Comparison of ENCODE assay signal across 8 cellular contexts in the genomic region with DNA sequence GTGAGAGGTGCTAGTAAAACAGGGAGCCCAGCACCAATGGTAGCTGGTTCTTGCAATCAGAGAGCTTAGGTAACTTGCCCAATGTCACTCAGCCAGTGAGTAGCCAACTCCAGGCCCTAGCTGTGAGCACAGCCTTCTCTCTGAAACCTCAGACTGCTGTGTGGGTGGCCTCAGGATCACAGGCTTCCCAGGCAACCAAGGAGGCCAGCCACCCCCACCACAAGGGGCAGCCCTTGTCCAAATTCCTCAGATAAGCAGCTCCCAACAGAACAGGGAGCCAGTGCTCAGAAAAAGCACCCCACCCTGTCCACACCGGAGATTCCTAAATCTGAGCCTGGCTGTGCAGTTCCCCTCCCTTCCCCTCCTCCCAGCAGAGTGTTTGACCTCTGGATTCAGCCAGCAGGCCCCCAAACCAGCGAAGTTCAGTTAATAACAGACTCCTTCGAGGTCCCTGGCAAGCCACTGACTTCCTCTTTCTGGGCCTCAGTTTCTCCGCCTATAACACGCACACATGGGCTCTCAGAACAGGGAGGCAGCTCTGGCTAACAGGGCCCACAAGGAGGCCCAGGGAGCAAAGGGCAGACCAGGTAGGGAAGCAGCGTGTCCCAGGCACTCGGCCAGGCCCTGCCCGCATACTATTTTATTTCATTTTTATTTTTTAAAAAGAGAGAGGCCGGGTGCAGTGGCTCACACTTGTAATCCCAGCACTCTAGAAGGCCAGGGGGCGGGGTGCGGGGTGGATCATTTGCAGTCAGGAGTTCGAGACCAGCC. TPM values are rescaled to one million over a fixed set of nuclear protein-coding genes. Genes with fewer than 3 reads are reported as not detected.
DNase-seq lines count a peak whose midpoint lies in the region; ATAC-seq, FAIRE-seq and TF ChIP-seq lines count a peak whose summit lies in the region.

No MANE protein-coding gene starts in this region.

- H3K4me3 ChIP-seq in fibroblast of the aortic adventitia (ENCODE audit: low read depth, low read length) (peak overlapping the region; percentile 86), pancreas (peak overlapping the region in 3 of 4 donors; percentile 9 to 84 (median 69))

- 8 to 17% methylated on average over 12 of the region's 12 CpGs for WGBS in pancreas, 2 donors

- H3K27ac ChIP-seq in VCaP (peak overlapping the region; percentile 100), pancreas (peak overlapping the region; percentile 73 to 82 (median 80))

- TF ChIP-seq CTCF in VCaP (conservative IDR thresholded peaks at IDR 0.05) (peak; percentile 20; the same call in 1 of the 2 replicates), fibroblast of the aortic adventitia (IDR thresholded peaks at IDR 0.05; ENCODE audit: insufficient read depth, low read length) (peak; percentile 29), pancreas (IDR thresholded peaks at IDR 0.05) (no peak)

- ATAC-seq in pancreas = peak in 1 of 4 donors; percentile 1
- ATAC-seq in GM21447 (IDR thresholded peaks at IDR 0.05; ENCODE audit: unreplicated experiment) = no peak
- no peak for ATAC-seq in GM21381 (IDR thresholded peaks at IDR 0.05; ENCODE audit: unreplicated experiment)

- no peak for FAIRE-seq in pancreas (lab: Jason Lieb, UNC)

- H3K9me3 ChIP-seq in pancreas = no peaks in the 10 kb centered on the region

- H3K27me3 ChIP-seq in pancreas = no peaks in the 10 kb centered on the region

- no peaks in the 10 kb centered on the region for H3K36me3 ChIP-seq in pancreas

- H3K4me1 ChIP-seq in pancreas = peaks cover 51 to 59% (median 52%) of the 10 kb centered on the region in 3 donors

- peak; percentile 33 for DNase-seq in stimulated activated CD4-positive, alpha-beta T cell treated with anti-CD3 and anti-CD28 coated beads, Interleukin-4, amount 100 ng/mL, for 24 hours
- DNase-seq in stimulated activated CD4-positive, alpha-beta T cell treated with anti-CD3 and anti-CD28 coated beads, Interleukin-12 subunit alpha, Interleukin-12 subunit beta, amount 100 ng/mL, for 4 hours = no peak
- DNase-seq in fibroblast of the aortic adventitia (ENCODE audit: low read depth) = peak; percentile 96
- DNase-seq in pancreas = peak in 4 of 6 donors; percentile 53 to 63 (median 60)
- DNase-seq in NCI-H345 treated with DMSO at 0.1 percent for 48 hours (lab: John Stamatoyannopoulos, UW; ENCODE audit: unreplicated experiment) = no peak

- intact Hi-C loops in pancreas (cut with DNase I) = no loop called here

RNA-seq across cellular contexts. Expression of a gene that starts 2.7 kb away (rescaled TPM):
- total RNA-seq in fibroblast of the aortic adventitia (ENCODE audit: low replicate concordance) (32.4 and 50.3 TPM in 2 replicates), pancreas (10 to 100 TPM; 47.7 to 85.4 (median 69.1) TPM)
- polyA plus RNA-seq in pancreas = 10 to 100 TPM; 25.4 to 56.5 TPM

RNA-seq across cellular contexts. Expression of a gene that starts 40.4 kb away (rescaled TPM):
- 7.0 and 19.9 TPM in 2 replicates for total RNA-seq in fibroblast of the aortic adventitia (ENCODE audit: low replicate concordance)
- total RNA-seq in pancreas = 10 to 100 TPM; 19.6 to 34.9 (median 25.5) TPM
- 10 to 100 TPM; 39.0 to 56.8 TPM for polyA plus RNA-seq in pancreas

RNA-seq across cellular contexts. Expression of a gene that starts 47.5 kb away (rescaled TPM):
- total RNA-seq in fibroblast of the aortic adventitia (ENCODE audit: low replicate concordance) (1.6 and 2.6 TPM in 2 replicates), pancreas (1 to 10 TPM; 1.0 to 2.2 (median 1.2) TPM)
- 1 to 10 TPM in 1 of 2 donors, under 1 TPM in 1; 0.80 to 2.5 TPM for polyA plus RNA-seq in pancreas

Comparison
In these comparisons a context has a peak if more than half of its experiments do, and no peak if none do; other contexts are left out.
1. DNase-seq: peak in stimulated activated CD4-positive, alpha-beta T cell treated with anti-CD3 and anti-CD28 coated beads, Interleukin-4, amount 100 ng/mL, for 24 hours (single experiment), fibroblast of the aortic adventitia (single experiment) and pancreas (4 of 6); none in stimulated activated CD4-positive, alpha-beta T cell treated with anti-CD3 and anti-CD28 coated beads, Interleukin-12 subunit alpha, Interleukin-12 subunit beta, amount 100 ng/mL, for 4 hours (single experiment) and NCI-H345 treated with DMSO at 0.1 percent for 48 hours (single experiment).
2. CTCF ChIP-seq: peak in VCaP (single experiment) and fibroblast of the aortic adventitia (single experiment); none in pancreas (0 of 4).